ENCODE assay signal across 9 cellular contexts in genomic region chr3:53140575-53141467, GRCh38. TPM values are rescaled to one million over a fixed set of nuclear protein-coding genes. Genes with fewer than 3 reads are reported as not detected.
A peak's percentile ranks its signal among the peaks of the same experiment; 100 is the strongest.
DNase-seq lines count a peak whose midpoint lies in the region; ATAC-seq, FAIRE-seq and TF ChIP-seq lines count a peak whose summit lies in the region.
"Had no signal": no experiment of that assay in that cellular context is flagged by ENCODE, and none has a peak within 500 bp of the region (broad histone marks: within the 10 kb centered on the region; RNA-seq: fewer than 3 reads in every experiment).

No MANE protein-coding gene starts in this region.

- H4K20me1 ChIP-seq in GM23248 (ENCODE audit: insufficient read depth), result no peaks in the 10 kb centered on the region

- DNase-seq in A549 (ENCODE audit: low read depth in 1 of 2, low spot score in 1 of 2) (peak in 1 of 2 experiments; percentile 18), GM23248 (peak; percentile 85), SKM-1 treated with dmso at 0.1 percent for 144 hours (lab: John Stamatoyannopoulos, UW; ENCODE audit: unreplicated experiment) (peak; percentile 94), iris pigment epithelial cell (ENCODE audit: low read depth) (peak; percentile 67), KG1 (lab: John Stamatoyannopoulos, UW) (no peak), NCI-H774 (lab: John Stamatoyannopoulos, UW) (no peak)
- no peak for DNase-seq in activated CD8-positive, alpha-beta memory T cell treated with anti-CD3 and anti-CD28 coated beads, Interleukin-2, amount 50 U/mL, for 4 hours
- DNase-seq: DMS 273 treated with DMSO at 0.1 percent for 48 hours had no signal

- POLR2A ChIA-PET in A549 (lab: Yijun Ruan, JAX), result no interaction called here

- no peak for FAIRE-seq in A549 (lab: Jason Lieb, UNC)

- no peaks in the 10 kb centered on the region for H3K79me2 ChIP-seq in GM23248 (ENCODE audit: insufficient read depth)

- no peaks in the 10 kb centered on the region for H3K9me2 ChIP-seq in GM23248 (ENCODE audit: insufficient read depth)

- H3K27ac ChIP-seq in A549 (no peak overlapping the region), GM23248 (no peak overlapping the region)

- 62% methylated on average over 5 of the region's 5 CpGs for WGBS in A549 (ENCODE audit: missing lambda C conversion rate)
- WGBS in GM23248 (ENCODE audit: low coverage in 1 of 2, low lambda C conversion rate in 2 of 2, missing lambda C conversion rate in 2 of 2), 2 experiments, result 53 to 62% methylated on average over 5 of the region's 5 CpGs

- no peaks in the 10 kb centered on the region for H3K27me3 ChIP-seq in GM23248 (replicated peaks; ENCODE audit: insufficient read depth)

- CTCF ChIA-PET in A549 (lab: Yijun Ruan, JAX), result interaction anchor here (0.6 to 3.0 kb wide), 5 partner anchors 9 to 58 kb away, joined by 3 to 15 read pairs (median 3); no protein-coding TSS in a partner anchor

- no peak overlapping the region for H3K9ac ChIP-seq in GM23248

- H3F3A ChIP-seq in GM23248 (ENCODE audit: insufficient read depth), result no peaks in the 10 kb centered on the region

- no peak for TF ChIP-seq POLR2A in A549 (IDR thresholded peaks at IDR 0.05; ENCODE audit: low read length)

- in situ Hi-C loops in GM23248 (cut with MboI), result no loop called here

- H3K9me3 ChIP-seq in A549 (no peaks in the 10 kb centered on the region), GM23248 (ENCODE audit: low read depth) (no peaks in the 10 kb centered on the region)

- ATAC-seq in A549 (peak; percentile 32 to 45; a peak in 5 of 6 replicates), HG03354 (IDR thresholded peaks at IDR 0.05; ENCODE audit: poor library complexity, severe bottlenecking, unreplicated experiment) (no peak)

- TF ChIP-seq CTCF in A549 (IDR thresholded peaks at IDR 0.05), result no peak

- H3K4me2 ChIP-seq in A549 (no peak overlapping the region), GM23248 (ENCODE audit: unreplicated experiment) (no peak overlapping the region)

- H2AFZ ChIP-seq in GM23248, result peak overlapping the region; percentile 77

- no peaks in the 10 kb centered on the region for H3K36me3 ChIP-seq in GM23248 (ENCODE audit: low read depth)

- no peak for TF ChIP-seq EP300 in A549 (IDR thresholded peaks at IDR 0.05)

- no peak for TF ChIP-seq RAD21 in A549 (conservative IDR thresholded peaks at IDR 0.05 in 1 of 2, IDR thresholded peaks at IDR 0.05 in 1 of 2)

- H3K4me1 ChIP-seq in A549, result peaks cover 19% of the 10 kb centered on the region
- H3K4me1 ChIP-seq in GM23248 (ENCODE audit: insufficient read depth), result peaks cover 7% of the 10 kb centered on the region

- H3K4me3 ChIP-seq in A549 (no peak overlapping the region), GM23248 (no peak overlapping the region)

TF ChIP-seq in A549, 52 proteins besides CTCF, POLR2A, EP300 and RAD21:
- no peak for TF ChIP-seq SMC3 (IDR thresholded peaks at IDR 0.05)
- TF ChIP-seq CEBPB (IDR thresholded peaks at IDR 0.05), result no peak
- no peak for TF ChIP-seq PHF8 (IDR thresholded peaks at IDR 0.05; ENCODE audit: borderline replicate concordance, low read depth)
- no peak for TF ChIP-seq CBX2 (IDR thresholded peaks at IDR 0.05; ENCODE audit: borderline replicate concordance, low read depth)
- TF ChIP-seq CHD2 (IDR thresholded peaks at IDR 0.05; ENCODE audit: low read length, partially characterized antibody), result no peak
- TF ChIP-seq MAFK (IDR thresholded peaks at IDR 0.05; ENCODE audit: partially characterized antibody), result no peak
- no peak for TF ChIP-seq HOXB5 (CRISPR knock-in tag; IDR thresholded peaks at IDR 0.05)
- TF ChIP-seq KDM5A (IDR thresholded peaks at IDR 0.05), result no peak

RNA-seq across cellular contexts. Expression of gene RFT1, which starts 10.6 kb away (rescaled TPM):
- polyA plus RNA-seq in A549 (2011; rRNA removed), result 31.6 and 33.6 TPM in 2 replicates
- polyA plus RNA-seq in A549 (2012; cell fraction: cytosol; rRNA removed), result 12.1 and 18.0 TPM in 2 replicates
- 20.2 and 26.1 TPM in 2 replicates for polyA plus RNA-seq in A549 (2012; cell fraction: nucleus; rRNA removed)
- polyA plus RNA-seq in A549 (2017; fragmentation: RNase III; extraction: RNeasy Plus Mini Kit Qiagen cat#74134 plus additional on column Dnase treatment), result 15.6 to 18.5 TPM (median 15.8 TPM) in 3 replicates
- polyA minus RNA-seq in A549 (2011; rRNA and poly(A)+ RNA removed), result 63.0 and 65.3 TPM in 2 replicates
- total RNA-seq in GM23248 (2014; rRNA removed; shearing (Covaris generic)), result 20.9 and 35.0 TPM in 2 replicates
- 35.7 and 43.8 TPM in 2 replicates for polyA plus RNA-seq in GM23248 (2016; fragmentation: Nextera tagmentation; extraction: Ambion mirVana)

RNA-seq across cellular contexts. Expression of gene PRKCD, which starts 20.2 kb away (rescaled TPM):
- 17.1 and 18.3 TPM in 2 replicates for polyA plus RNA-seq in A549 (2011; rRNA removed)
- 20.7 and 22.9 TPM in 2 replicates for polyA plus RNA-seq in A549 (2012; cell fraction: cytosol; rRNA removed)
- 23.1 and 25.8 TPM in 2 replicates for polyA plus RNA-seq in A549 (2012; cell fraction: nucleus; rRNA removed)
- 10.1 to 11.0 TPM (median 10.2 TPM) in 3 replicates for polyA plus RNA-seq in A549 (2017; fragmentation: RNase III; extraction: RNeasy Plus Mini Kit Qiagen cat#74134 plus additional on column Dnase treatment)
- 15.1 and 17.9 TPM in 2 replicates for polyA minus RNA-seq in A549 (2011; rRNA and poly(A)+ RNA removed)
- total RNA-seq in GM23248 (2014; rRNA removed; shearing (Covaris generic)), result 1.8 and 2.5 TPM in 2 replicates
- 9.2 and 9.6 TPM in 2 replicates for polyA plus RNA-seq in GM23248 (2016; fragmentation: Nextera tagmentation; extraction: Ambion mirVana)

Comparison
In these comparisons a context has a peak if more than half of its experiments do, and no peak if none do; other contexts are left out.
1. DNase-seq: peak in GM23248 (single experiment), SKM-1 treated with dmso at 0.1 percent for 144 hours (single experiment) and iris pigment epithelial cell (single experiment); none in KG1 (single experiment), NCI-H774 (single experiment) and activated CD8-positive, alpha-beta memory T cell treated with anti-CD3 and anti-CD28 coated beads, Interleukin-2, amount 50 U/mL, for 4 hours (single experiment).